ENCODE assay signal across 8 cellular contexts in genomic region chr4:169619958-169620845, GRCh38. TPM values are rescaled to one million over a fixed set of nuclear protein-coding genes. Genes with fewer than 3 reads are reported as not detected.
A peak's percentile ranks its signal among the peaks of the same experiment; 100 is the strongest.
DNase-seq lines count a peak whose midpoint lies in the region; ATAC-seq and TF ChIP-seq lines count a peak whose summit lies in the region.

TSS of gene CLCN3 (plus strand) at chr4:169620578. CDS start at chr4:169635929, 15,351 bp downstream.

- peaks cover 50 to 55% of the 10 kb centered on the region in 2 donors for H3K4me1 Mint-ChIP-seq in natural killer cell

- TF ChIP-seq CTCF in natural killer cell (IDR thresholded peaks at IDR 0.05): no peak

- peak; percentile 81 to 94 (median 86) for ATAC-seq in natural killer cell

- no peaks in the 10 kb centered on the region for H3K36me3 Mint-ChIP-seq in natural killer cell

- intact Hi-C loops in natural killer cell (cut with micrococcal nuclease): loop anchor here (1.0 to 5.0 kb wide), 4 partner anchors 8 to 1139 kb away; partner anchors contain the start of genes DDX60L and NEK1

- no peaks in the 10 kb centered on the region for H3K9me3 Mint-ChIP-seq in natural killer cell

- H3K4me3 Mint-ChIP-seq in natural killer cell: peak within 1 kb of the TSS; percentile 95

- peak within 1 kb of the TSS; percentile 99 to 100 for H3K27ac Mint-ChIP-seq in natural killer cell

- H3K27me3 ChIP-seq in H7 (ENCODE audit: control insufficient read depth, insufficient read depth, low read length): no peaks in the 10 kb centered on the region

- H3K36me3 ChIP-seq in H7 (replicated peaks; ENCODE audit: control insufficient read depth, insufficient read depth, low read length): no peaks in the 10 kb centered on the region

- peak; percentile 99 for DNase-seq in ELF-1 (ENCODE audit: low read depth, low spot score)
- DNase-seq in H7: peak; percentile 94
- DNase-seq in M059J (ENCODE audit: low read depth): peak; percentile 95
- peak; percentile 95 to 97 for DNase-seq in SHP77 (lab: John Stamatoyannopoulos, UW)
- peak; percentile 81 for DNase-seq in activated effector memory CD4-positive, alpha-beta T cell treated with Interleukin-2 at 50 U/mL for 16 hours
- DNase-seq in fibroblast of peridontal ligament (ENCODE audit: extremely low read depth): peak; percentile 94
- DNase-seq in natural killer cell: peak; percentile 94
- DNase-seq in stimulated activated naive CD4-positive, alpha-beta T cell treated with Interleukin-2 at 50 U/mL for 16 hours (lab: John Stamatoyannopoulos, UW): peak; percentile 86

- peak within 1 kb of the TSS; percentile 76 for H3K4me3 ChIP-seq in H7 (ENCODE audit: insufficient read depth, low read depth, low read length)

- no peaks in the 10 kb centered on the region for H3K27me3 Mint-ChIP-seq in natural killer cell (ENCODE audit: low read depth in 2 of 2)

RNA-seq across cellular contexts. Expression of gene CLCN3, which starts in this region (rescaled TPM):
- total RNA-seq in H7 (2014; rRNA removed; shearing (Covaris generic)): 15.9 and 19.6 TPM in 2 replicates
- 5.8 and 11.3 TPM in 2 replicates for total RNA-seq in M059J (2014; rRNA removed; shearing (Covaris generic))
- 10 to 100 TPM; 20.7 to 26.0 (median 21.0) TPM for total RNA-seq in natural killer cell

Comparison
In these comparisons a context has a peak if more than half of its experiments do, and no peak if none do; other contexts are left out.
1. Peak in every context shown above with its lines: DNase-seq, ATAC-seq and H3K4me3 ChIP-seq.